In genomic region chr6:10156875-10157274, GRCh38 we compare ENCODE assay signal across 29 cellular contexts.
"Had no signal": no experiment of that assay in that cellular context is flagged by ENCODE, and none has a peak within 500 bp of the region (broad histone marks: within the 10 kb centered on the region; RNA-seq: fewer than 3 reads in every experiment).

No MANE protein-coding gene starts in this region.

- DNase-seq: stimulated activated CD4-positive, alpha-beta T cell treated with anti-CD3 and anti-CD28 coated beads, Interleukin-2, amount 100 ng/mL, for 48 hours; stimulated activated CD4-positive, alpha-beta T cell treated with anti-CD3 and anti-CD28 coated beads, Interleukin-4, amount 100 ng/mL, for 1 hour; stimulated activated CD4-positive, alpha-beta T cell treated with anti-CD3 and anti-CD28 coated beads, Interleukin-4, amount 100 ng/mL, for 24 hours; stimulated activated CD4-positive, alpha-beta T cell treated with anti-CD3 and anti-CD28 coated beads, Interleukin-4, amount 100 ng/mL, for 4 hours; stimulated activated CD8-positive, alpha-beta memory T cell treated with anti-CD3 and anti-CD28 coated beads, Interleukin-4, amount 100 ng/mL, for 48 hours; stimulated activated naive B cell treated with anti-CD40 and anti-IgM and Interleukin-4, amounts not matched to agents 10 μg/mL and 1 μg/mL and 100 μg/mL, for 72 hours; stimulated activated naive CD4-positive, alpha-beta T cell; stimulated activated naive CD4-positive, alpha-beta T cell treated with Interleukin-2 at 50 U/mL for 16 hours; stimulated activated naive CD8-positive, alpha-beta T cell treated with anti-CD3 and anti-CD28 coated beads, Interleukin-15, amount 100 ng/mL, for 72 hours; stimulated activated naive CD8-positive, alpha-beta T cell treated with anti-CD3 and anti-CD28 coated beads, Interleukin-15, Interleukin-2, amounts not matched to agents 100 U/mL and 50 U/mL, for 24 hours; stomach; substantia nigra; testis; thyroid gland; tibial artery; transverse colon; trophoblast cell; upper lobe of left lung; upper lobe of right lung; uterus had no signal

- H3K36me3 ChIP-seq: stomach, suprapubic skin, thoracic aorta, thyroid gland, tibial artery, tibial nerve, transverse colon, upper lobe of left lung, upper lobe of right lung, uterus, vagina had no signal

- H3K27ac Mint-ChIP-seq: stimulated activated effector memory CD8-positive, alpha-beta T cell treated with anti-CD3 and anti-CD28 coated beads, Interleukin-12 subunit alpha, Interleukin-12 subunit beta, amount 100 ng/mL, for 72 hours; stimulated activated memory B cell treated with anti-CD40 and anti-IgM and Interleukin-4, amounts not matched to agents 10 μg/mL and 1 μg/mL and 100 μg/mL, for 72 hours; stimulated activated naive B cell treated with anti-CD40 and anti-IgM and Interleukin-4, amounts not matched to agents 10 μg/mL and 1 μg/mL and 100 μg/mL, for 72 hours; stimulated activated naive CD8-positive, alpha-beta T cell treated with anti-CD3 and anti-CD28 coated beads, Interleukin-15, amount 100 ng/mL, for 72 hours; stimulated activated naive CD8-positive, alpha-beta T cell treated with anti-CD3 and anti-CD28 coated beads, Interleukin-15, Interleukin-2, amounts not matched to agents 100 ng/mL and 50 ng/mL, for 24 hours; type B pancreatic cell had no signal

- H3K9me3 ChIP-seq: stomach, testis, thoracic aorta, thyroid gland, tibial artery, tibial nerve, transverse colon, upper lobe of left lung, upper lobe of right lung, uterus, vagina had no signal

- H3K4me1 Mint-ChIP-seq: stimulated activated effector memory CD8-positive, alpha-beta T cell treated with anti-CD3 and anti-CD28 coated beads, Interleukin-12 subunit alpha, Interleukin-12 subunit beta, amount 100 ng/mL, for 72 hours; stimulated activated memory B cell treated with anti-CD40 and anti-IgM and Interleukin-4, amounts not matched to agents 10 μg/mL and 1 μg/mL and 100 μg/mL, for 72 hours; stimulated activated naive B cell treated with anti-CD40 and anti-IgM and Interleukin-4, amounts not matched to agents 10 μg/mL and 1 μg/mL and 100 μg/mL, for 72 hours; stimulated activated naive CD8-positive, alpha-beta T cell treated with anti-CD3 and anti-CD28 coated beads, Interleukin-15, amount 100 ng/mL, for 72 hours had no signal

- H3K27me3 ChIP-seq: stomach, suprapubic skin, testis, thyroid gland, tibial artery, tibial nerve, transverse colon, upper lobe of left lung, uterus, vagina had no signal

- ATAC-seq: stimulated activated effector memory CD8-positive, alpha-beta T cell treated with anti-CD3 and anti-CD28 coated beads, Interleukin-12 subunit alpha, Interleukin-12 subunit beta, amount 100 ng/mL, for 72 hours; stimulated activated memory B cell treated with anti-CD40 and anti-IgM and Interleukin-4, amounts not matched to agents 10 μg/mL and 1 μg/mL and 100 μg/mL, for 72 hours; stimulated activated naive B cell treated with anti-CD40 and anti-IgM and Interleukin-4, amounts not matched to agents 10 μg/mL and 1 μg/mL and 100 μg/mL, for 72 hours; stimulated activated naive CD8-positive, alpha-beta T cell treated with anti-CD3 and anti-CD28 coated beads, Interleukin-15, amount 100 ng/mL, for 72 hours; stimulated activated naive CD8-positive, alpha-beta T cell treated with anti-CD3 and anti-CD28 coated beads, Interleukin-15, Interleukin-2, amounts not matched to agents 100 U/mL and 50 U/mL, for 24 hours; upper lobe of right lung had no signal

- H3K36me3 Mint-ChIP-seq: stimulated activated effector memory CD8-positive, alpha-beta T cell treated with anti-CD3 and anti-CD28 coated beads, Interleukin-12 subunit alpha, Interleukin-12 subunit beta, amount 100 ng/mL, for 72 hours; stimulated activated memory B cell treated with anti-CD40 and anti-IgM and Interleukin-4, amounts not matched to agents 10 μg/mL and 1 μg/mL and 100 μg/mL, for 72 hours; stimulated activated naive B cell treated with anti-CD40 and anti-IgM and Interleukin-4, amounts not matched to agents 10 μg/mL and 1 μg/mL and 100 μg/mL, for 72 hours; type B pancreatic cell had no signal

- H3K9me3 Mint-ChIP-seq: type B pancreatic cell had no signal

- FAIRE-seq: urothelium cell line had no signal

- H3K4me1 ChIP-seq: stomach, suprapubic skin, testis, thyroid gland, tibial artery, tibial nerve, transverse colon, upper lobe of left lung, upper lobe of right lung, uterus, vagina had no signal

- H3K4me3 ChIP-seq: stomach, suprapubic skin, testis, thoracic aorta, thyroid gland, tibial artery, tibial nerve, transverse colon, upper lobe of left lung, upper lobe of right lung, uterus, vagina had no signal

- H3K27ac ChIP-seq: stomach, suprapubic skin, testis, thoracic aorta, thyroid gland, tibial artery, tibial nerve, transverse colon, upper lobe of left lung, upper lobe of right lung, uterus, vagina had no signal

- H3K4me3 Mint-ChIP-seq: stimulated activated effector memory CD8-positive, alpha-beta T cell treated with anti-CD3 and anti-CD28 coated beads, Interleukin-12 subunit alpha, Interleukin-12 subunit beta, amount 100 ng/mL, for 72 hours; stimulated activated memory B cell treated with anti-CD40 and anti-IgM and Interleukin-4, amounts not matched to agents 10 μg/mL and 1 μg/mL and 100 μg/mL, for 72 hours; stimulated activated naive B cell treated with anti-CD40 and anti-IgM and Interleukin-4, amounts not matched to agents 10 μg/mL and 1 μg/mL and 100 μg/mL, for 72 hours; stimulated activated naive CD8-positive, alpha-beta T cell treated with anti-CD3 and anti-CD28 coated beads, Interleukin-15, amount 100 ng/mL, for 72 hours; stimulated activated naive CD8-positive, alpha-beta T cell treated with anti-CD3 and anti-CD28 coated beads, Interleukin-15, Interleukin-2, amounts not matched to agents 100 ng/mL and 50 ng/mL, for 24 hours; type B pancreatic cell had no signal

- H3K27me3 Mint-ChIP-seq: stimulated activated memory B cell treated with anti-CD40 and anti-IgM and Interleukin-4, amounts not matched to agents 10 μg/mL and 1 μg/mL and 100 μg/mL, for 72 hours; stimulated activated naive B cell treated with anti-CD40 and anti-IgM and Interleukin-4, amounts not matched to agents 10 μg/mL and 1 μg/mL and 100 μg/mL, for 72 hours; stimulated activated naive CD8-positive, alpha-beta T cell treated with anti-CD3 and anti-CD28 coated beads, Interleukin-15, amount 100 ng/mL, for 72 hours; stimulated activated naive CD8-positive, alpha-beta T cell treated with anti-CD3 and anti-CD28 coated beads, Interleukin-15, Interleukin-2, amounts not matched to agents 100 ng/mL and 50 ng/mL, for 24 hours; type B pancreatic cell had no signal
